In genomic region chr18:70641156-70641775, GRCh38 we compare ENCODE assay signal across 22 cellular contexts.
DNase-seq lines count a peak whose midpoint lies in the region; ATAC-seq lines count a peak whose summit lies in the region.
"Had no signal": no experiment of that assay in that cellular context is flagged by ENCODE, and none has a peak within 500 bp of the region (broad histone marks: within the 10 kb centered on the region; RNA-seq: fewer than 3 reads in every experiment).

No MANE protein-coding gene starts in this region.

- peak; percentile 35 for ATAC-seq in stimulated activated naive CD8-positive, alpha-beta T cell treated with anti-CD3 and anti-CD28 coated beads, Interleukin-15, amount 100 ng/mL, for 72 hours
- no peak for ATAC-seq in stimulated activated naive CD8-positive, alpha-beta T cell treated with anti-CD3 and anti-CD28 coated beads, Interleukin-15, Interleukin-2, amounts not matched to agents 100 U/mL and 50 U/mL, for 24 hours
- ATAC-seq in activated naive CD8-positive, alpha-beta T cell treated with anti-CD3 and anti-CD28 coated beads, Interleukin-2, amount 10 ng/mL, durations not matched to agents 7 days and 5 days (ENCODE audit: low read depth): no peak
- ATAC-seq in naive thymus-derived CD8-positive, alpha-beta T cell: peak in 1 of 2 donors; percentile 58

- no peaks in the 10 kb centered on the region for H3K27me3 ChIP-seq in CD4-positive, alpha-beta memory T cell (ENCODE audit: insufficient read depth, low read length)
- H3K27me3 ChIP-seq: Peyer's patch, SJCRH30 had no signal

- intact Hi-C loops in CD4-positive, alpha-beta memory T cell (cut with micrococcal nuclease): no loop called here

- no peaks in the 10 kb centered on the region for H3K9me3 ChIP-seq in CD4-positive, alpha-beta memory T cell (ENCODE audit: control insufficient read depth in 1 of 2, low read length in 2 of 2)
- H3K9me3 ChIP-seq: SJCRH30 had no signal

- no peak overlapping the region for H3K27ac Mint-ChIP-seq in stimulated activated naive CD8-positive, alpha-beta T cell treated with anti-CD3 and anti-CD28 coated beads, Interleukin-15, amount 100 ng/mL, for 72 hours
- peak overlapping the region; percentile 17 for H3K27ac Mint-ChIP-seq in activated naive CD8-positive, alpha-beta T cell treated with anti-CD3 and anti-CD28 coated beads, Interleukin-2, amount 10 ng/mL, durations not matched to agents 7 days and 5 days
- H3K27ac Mint-ChIP-seq in naive thymus-derived CD8-positive, alpha-beta T cell: peak overlapping the region; percentile 56 to 94 (median 74)
- no peak overlapping the region for H3K27ac Mint-ChIP-seq in CD4-positive, alpha-beta memory T cell

- CTCF ChIA-PET in CD4-positive, alpha-beta memory T cell (lab: Charles Lee; ENCODE audit: partially characterized antibody): interaction anchor here (0.7 kb wide), 1 partner anchor 13 kb away, joined by 3 read pairs; no protein-coding TSS in a partner anchor

- H3K4me1 ChIP-seq in CD4-positive, alpha-beta memory T cell (ENCODE audit: insufficient read depth, low read length): no peaks in the 10 kb centered on the region
- H3K4me1 ChIP-seq: Peyer's patch, SJCRH30 had no signal

- H3K36me3 ChIP-seq in CD4-positive, alpha-beta memory T cell (ENCODE audit: insufficient read depth, low read length): no peaks in the 10 kb centered on the region
- H3K36me3 ChIP-seq: Peyer's patch, SJCRH30 had no signal

- no peak for DNase-seq in stimulated activated naive CD8-positive, alpha-beta T cell treated with anti-CD3 and anti-CD28 coated beads, Interleukin-15, amount 100 ng/mL, for 72 hours
- DNase-seq in stimulated activated naive CD8-positive, alpha-beta T cell treated with anti-CD3 and anti-CD28 coated beads, Interleukin-15, Interleukin-2, amounts not matched to agents 100 U/mL and 50 U/mL, for 24 hours: no peak
- no peak for DNase-seq in activated naive CD8-positive, alpha-beta T cell treated with anti-CD3 and anti-CD28 coated beads, Interleukin-2, amount 10 ng/mL, durations not matched to agents 7 days and 5 days
- DNase-seq in naive thymus-derived CD8-positive, alpha-beta T cell: no peak
- no peak for DNase-seq in activated T-cell treated with anti-CD3 and anti-CD28 coated beads, Interleukin-2, amount 50 U/mL, for 48 hours
- DNase-seq in CD4-positive, alpha-beta memory T cell: no peak
- no peak for DNase-seq in AG08395 (ENCODE audit: low spot score)
- DNase-seq in foreskin melanocyte: no peak
- DNase-seq: 8988T; COR-L47; MV-4-11; NCI-H1105 treated with DMSO at 0.1 percent for 48 hours; NCI-H2029 treated with DMSO at 0.1 percent for 48 hours; NCI-H2171; NCI-H345; NCI-H524; NCI-H774; NK-92 treated with Interleukin-12 subunit alpha and Interleukin-12 subunit beta, amount 100 ng/mL, for 24 hours; Peyer's patch; SJCRH30 had no signal

- POLR2A ChIA-PET in activated naive CD8-positive, alpha-beta T cell treated with anti-CD3 and anti-CD28 coated beads, Interleukin-2, amount 10 ng/mL, durations not matched to agents 7 days and 5 days (lab: Charles Lee): no interaction called here
- POLR2A ChIA-PET in naive thymus-derived CD8-positive, alpha-beta T cell (lab: Charles Lee): interaction anchor here (1.0 to 3.8 kb wide), 4 partner anchors 8 to 28 kb away, joined by 3 to 14 read pairs (median 6); no protein-coding TSS in a partner anchor
- POLR2A ChIA-PET in CD4-positive, alpha-beta memory T cell (lab: Charles Lee; ENCODE audit: partially characterized antibody): interaction anchor here (1.1 kb wide), 1 partner anchor 18 kb away, joined by 3 read pairs; no protein-coding TSS in a partner anchor

- no peaks in the 10 kb centered on the region for H3K27me3 Mint-ChIP-seq in stimulated activated naive CD8-positive, alpha-beta T cell treated with anti-CD3 and anti-CD28 coated beads, Interleukin-15, amount 100 ng/mL, for 72 hours
- H3K27me3 Mint-ChIP-seq in activated naive CD8-positive, alpha-beta T cell treated with anti-CD3 and anti-CD28 coated beads, Interleukin-2, amount 10 ng/mL, durations not matched to agents 7 days and 5 days: no peaks in the 10 kb centered on the region
- H3K27me3 Mint-ChIP-seq in naive thymus-derived CD8-positive, alpha-beta T cell: no peaks in the 10 kb centered on the region
- H3K27me3 Mint-ChIP-seq in CD4-positive, alpha-beta memory T cell: no peaks in the 10 kb centered on the region
- H3K27me3 Mint-ChIP-seq: IgD-negative memory B cell had no signal

- no peak overlapping the region for H3K4me3 ChIP-seq in CD4-positive, alpha-beta memory T cell (ENCODE audit: low read length in 2 of 2)
- H3K4me3 ChIP-seq: Peyer's patch, SJCRH30 had no signal

- peaks cover 12 to 17% of the 10 kb centered on the region in 2 donors for H3K9me3 Mint-ChIP-seq in stimulated activated naive CD8-positive, alpha-beta T cell treated with anti-CD3 and anti-CD28 coated beads, Interleukin-15, amount 100 ng/mL, for 72 hours
- peaks cover 5% of the 10 kb centered on the region for H3K9me3 Mint-ChIP-seq in activated naive CD8-positive, alpha-beta T cell treated with anti-CD3 and anti-CD28 coated beads, Interleukin-2, amount 10 ng/mL, durations not matched to agents 7 days and 5 days
- peaks cover 4 to 27% (median 15%) of the 10 kb centered on the region in 9 donors for H3K9me3 Mint-ChIP-seq in naive thymus-derived CD8-positive, alpha-beta T cell
- peaks cover 0 to 8% (median 5%) of the 10 kb centered on the region in 8 donors for H3K9me3 Mint-ChIP-seq in CD4-positive, alpha-beta memory T cell

- peaks cover 42% of the 10 kb centered on the region for H3K4me1 Mint-ChIP-seq in stimulated activated naive CD8-positive, alpha-beta T cell treated with anti-CD3 and anti-CD28 coated beads, Interleukin-15, amount 100 ng/mL, for 72 hours
- H3K4me1 Mint-ChIP-seq in activated naive CD8-positive, alpha-beta T cell treated with anti-CD3 and anti-CD28 coated beads, Interleukin-2, amount 10 ng/mL, durations not matched to agents 7 days and 5 days: peaks cover 4% of the 10 kb centered on the region
- peaks cover 7 to 47% (median 27%) of the 10 kb centered on the region in 4 donors for H3K4me1 Mint-ChIP-seq in naive thymus-derived CD8-positive, alpha-beta T cell
- H3K4me1 Mint-ChIP-seq in CD4-positive, alpha-beta memory T cell: peaks cover 0 to 4% (median 3%) of the 10 kb centered on the region in 4 donors
- H3K4me1 Mint-ChIP-seq: IgD-negative memory B cell had no signal

- no peak overlapping the region for H3K27ac ChIP-seq in CD4-positive, alpha-beta memory T cell (ENCODE audit: low read depth, low read length)
- H3K27ac ChIP-seq: C4-2B, Peyer's patch, SJCRH30 had no signal

- no peak overlapping the region for H3K4me3 Mint-ChIP-seq in stimulated activated naive CD8-positive, alpha-beta T cell treated with anti-CD3 and anti-CD28 coated beads, Interleukin-15, amount 100 ng/mL, for 72 hours
- no peak overlapping the region for H3K4me3 Mint-ChIP-seq in activated naive CD8-positive, alpha-beta T cell treated with anti-CD3 and anti-CD28 coated beads, Interleukin-2, amount 10 ng/mL, durations not matched to agents 7 days and 5 days
- H3K4me3 Mint-ChIP-seq in naive thymus-derived CD8-positive, alpha-beta T cell: peak overlapping the region in 7 of 10 donors; percentile 4 to 67 (median 46)
- H3K4me3 Mint-ChIP-seq in CD4-positive, alpha-beta memory T cell: no peak overlapping the region
- H3K4me3 Mint-ChIP-seq: IgD-negative memory B cell had no signal

- peaks cover 1% of the 10 kb centered on the region for H3K36me3 Mint-ChIP-seq in activated naive CD8-positive, alpha-beta T cell treated with anti-CD3 and anti-CD28 coated beads, Interleukin-2, amount 10 ng/mL, durations not matched to agents 7 days and 5 days
- H3K36me3 Mint-ChIP-seq in naive thymus-derived CD8-positive, alpha-beta T cell: peaks cover 8 to 26% (median 11%) of the 10 kb centered on the region in 3 donors
- no peaks in the 10 kb centered on the region for H3K36me3 Mint-ChIP-seq in CD4-positive, alpha-beta memory T cell
- H3K36me3 Mint-ChIP-seq: IgD-negative memory B cell had no signal

Comparison
In these comparisons a context has a peak if more than half of its experiments do, and no peak if none do; other contexts are left out.
1. H3K27ac Mint-ChIP-seq: peak in activated naive CD8-positive, alpha-beta T cell treated with anti-CD3 and anti-CD28 coated beads, Interleukin-2, amount 10 ng/mL, durations not matched to agents 7 days and 5 days (single experiment) and naive thymus-derived CD8-positive, alpha-beta T cell (10 of 10); none in stimulated activated naive CD8-positive, alpha-beta T cell treated with anti-CD3 and anti-CD28 coated beads, Interleukin-15, amount 100 ng/mL, for 72 hours (0 of 2) and CD4-positive, alpha-beta memory T cell (0 of 7).
2. H3K4me3 Mint-ChIP-seq: peak in naive thymus-derived CD8-positive, alpha-beta T cell (7 of 10); none in stimulated activated naive CD8-positive, alpha-beta T cell treated with anti-CD3 and anti-CD28 coated beads, Interleukin-15, amount 100 ng/mL, for 72 hours (0 of 2), activated naive CD8-positive, alpha-beta T cell treated with anti-CD3 and anti-CD28 coated beads, Interleukin-2, amount 10 ng/mL, durations not matched to agents 7 days and 5 days (single experiment) and CD4-positive, alpha-beta memory T cell (0 of 8).